ENCODE assay signal across 21 cellular contexts in the genomic region with DNA sequence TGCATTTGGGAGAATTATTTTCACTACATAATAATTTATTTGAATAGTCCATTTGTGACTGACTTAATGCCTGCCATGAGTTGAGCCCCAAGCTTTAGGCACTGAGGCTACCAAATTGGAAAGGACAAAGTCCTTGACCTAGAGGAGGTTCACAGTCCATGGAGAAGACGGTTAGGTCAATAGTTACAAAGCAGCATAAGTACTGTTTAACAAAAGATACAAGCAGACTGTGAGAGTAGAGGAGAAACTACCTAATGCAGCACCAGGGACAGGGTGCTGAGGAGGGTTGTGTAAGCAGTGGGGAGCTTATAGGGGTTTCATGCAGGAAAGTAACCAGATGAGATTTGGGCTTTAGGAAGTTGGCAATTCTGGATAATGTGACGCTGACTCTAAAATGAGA.
DNase-seq lines count a peak whose midpoint lies in the region; ATAC-seq, FAIRE-seq and TF ChIP-seq lines count a peak whose summit lies in the region.
"Had no signal": no experiment of that assay in that cellular context is flagged by ENCODE, and none has a peak within 500 bp of the region (broad histone marks: within the 10 kb centered on the region; RNA-seq: fewer than 3 reads in every experiment).

No MANE protein-coding gene starts in this region.

- no peak for TF ChIP-seq CTCF in GM23338 (conservative IDR thresholded peaks at IDR 0.05; ENCODE audit: low read depth in 2 of 2)
- TF ChIP-seq CTCF in IMR-90 (conservative IDR thresholded peaks at IDR 0.05; ENCODE audit: low read depth, low read length): no peak
- TF ChIP-seq CTCF in HepG2 (CRISPR knock-in tag; IDR thresholded peaks at IDR 0.05): no peak
- TF ChIP-seq CTCF in tibial nerve (IDR thresholded peaks at IDR 0.05): no peak

- peaks cover 4 to 15% of the 10 kb centered on the region in 2 experiments for H3K79me1 ChIP-seq in IMR-90 (ENCODE audit: low read depth in 1 of 2, low read length in 2 of 2)

- no peaks in the 10 kb centered on the region for H3F3A ChIP-seq in GM23338 (replicated peaks; ENCODE audit: low read depth)

- no peaks in the 10 kb centered on the region for H3K4me1 Mint-ChIP-seq in GM23338
- peaks cover 9% of the 10 kb centered on the region for H3K4me1 Mint-ChIP-seq in activated naive CD8-positive, alpha-beta T cell treated with anti-CD3 and anti-CD28 coated beads, Interleukin-2, amount 50 U/mL, for 24 hours

- no peak overlapping the region for H3K27ac Mint-ChIP-seq in GM23338
- no peak overlapping the region for H3K27ac Mint-ChIP-seq in activated naive CD8-positive, alpha-beta T cell treated with anti-CD3 and anti-CD28 coated beads, Interleukin-2, amount 50 U/mL, for 24 hours
- H3K27ac Mint-ChIP-seq: CD14-positive monocyte; CD8-positive, alpha-beta T cell; HFFc6; IgD-negative memory B cell had no signal

- H3K79me2 ChIP-seq in GM23338 (replicated peaks; ENCODE audit: insufficient read depth): no peaks in the 10 kb centered on the region
- H3K79me2 ChIP-seq in HepG2 (ENCODE audit: insufficient read depth, low read length): no peaks in the 10 kb centered on the region

- H3K4me1 ChIP-seq in GM23338 (ENCODE audit: insufficient read depth): no peaks in the 10 kb centered on the region
- H3K4me1 ChIP-seq in IMR-90 (ENCODE audit: control insufficient read depth, insufficient read depth, low read length): peaks cover 2% of the 10 kb centered on the region; the same call in 1 of the 2 replicates
- H3K4me1 ChIP-seq in HepG2 (ENCODE audit: insufficient read depth, low read length): peaks cover 53% of the 10 kb centered on the region
- H3K4me1 ChIP-seq in small intestine (ENCODE audit: control insufficient read depth in 2 of 2, insufficient read depth in 1 of 2, low read depth in 1 of 2, low read length in 1 of 2): peaks cover 3 to 5% of the 10 kb centered on the region in 2 donors
- peaks cover 0 to 8% (median 0%) of the 10 kb centered on the region in 4 donors for H3K4me1 ChIP-seq in tibial nerve
- H3K4me1 ChIP-seq: HAP-1 had no signal

- in situ Hi-C loops in IMR-90 (cut with MboI; ENCODE audit: low sequenced_read_pairs): no loop called here
- in situ Hi-C loops in HepG2 (cut with HindIII; ENCODE audit: extremely low pct_ligation_motif_present, low pct_unique_long_range_greater_than_20kb): no loop called here

- no peak overlapping the region for H2BK20ac ChIP-seq in IMR-90 (ENCODE audit: low read depth, low read length)

- H3K27me3 Mint-ChIP-seq in GM23338 (ENCODE audit: insufficient read depth, low read depth, poor library complexity): no peaks in the 10 kb centered on the region
- no peaks in the 10 kb centered on the region for H3K27me3 Mint-ChIP-seq in activated naive CD8-positive, alpha-beta T cell treated with anti-CD3 and anti-CD28 coated beads, Interleukin-2, amount 50 U/mL, for 24 hours
- H3K27me3 Mint-ChIP-seq: IgD-negative memory B cell had no signal

- no peaks in the 10 kb centered on the region for H3K9me2 ChIP-seq in GM23338 (ENCODE audit: insufficient read depth)

- TF ChIP-seq RAD21 in IMR-90 (IDR thresholded peaks at IDR 0.05; ENCODE audit: low read length): no peak
- TF ChIP-seq RAD21 in HepG2 (CRISPR knock-in tag; IDR thresholded peaks at IDR 0.05): no peak

- H3K18ac ChIP-seq in IMR-90 (ENCODE audit: low read depth, low read length): no peak overlapping the region; the same call in 1 of the 2 replicates

- no peak overlapping the region for H4K91ac ChIP-seq in IMR-90 (ENCODE audit: insufficient read depth, low read depth, low read length)

- WGBS in IMR-90 (ENCODE audit: extremely low coverage in 2 of 2, insufficient read length in 1 of 2), 2 experiments: no CpG with 5 or more reads among the region's 2 CpGs
- WGBS in HepG2 (ENCODE audit: low lambda C conversion rate): 44% methylated on average over 2 of the region's 2 CpGs
- WGBS in small intestine, 3 donors: 52 to 77% (median 59%) methylated on average over 2 of the region's 2 CpGs
- WGBS in tibial nerve, 2 donors: 81 to 89% methylated on average over 2 of the region's 2 CpGs

- no peak overlapping the region for H3K23ac ChIP-seq in IMR-90 (ENCODE audit: low read depth, low read length)

- no peak overlapping the region for H2AK5ac ChIP-seq in IMR-90 (ENCODE audit: low read depth, low read length)

- no peak overlapping the region for H3K4me2 ChIP-seq in GM23338
- no peak overlapping the region for H3K4me2 ChIP-seq in IMR-90 (ENCODE audit: low read depth, low read length)
- peak overlapping the region; percentile 19; the same call in 1 of the 2 replicates for H3K4me2 ChIP-seq in HepG2 (ENCODE audit: low read depth, low read length)
- H3K4me2 ChIP-seq: A549, KMS-11 had no signal

- BruUV-seq in IMR-90 (replicated peaks; lab: Mats Ljungman, UMichigan): no TSS peak
- no TSS peak for BruUV-seq in HepG2 (replicated peaks; lab: Mats Ljungman, UMichigan)

- H3K27ac ChIP-seq in GM23338 (ENCODE audit: low read depth) (no peak overlapping the region), IMR-90 (ENCODE audit: insufficient read depth, low read length) (no peak overlapping the region), HepG2 (ENCODE audit: extremely low read length, insufficient read depth, low read length) (peak overlapping the region; percentile 63), small intestine (ENCODE audit: low read depth in 1 of 2, low read length in 1 of 2) (no peak overlapping the region), tibial nerve (no peak overlapping the region)
- H3K27ac ChIP-seq: A549, HL-60, KMS-11 had no signal

- CTCF ChIA-PET in IMR-90 (lab: Yijun Ruan, JAX): no interaction called here
- CTCF ChIA-PET in HepG2 (lab: Yijun Ruan, JAX; ENCODE audit: low intra/inter-chr PET ratio, low total read pairs): no interaction called here

- no peak overlapping the region for H3K4me3 Mint-ChIP-seq in GM23338
- H3K4me3 Mint-ChIP-seq in activated naive CD8-positive, alpha-beta T cell treated with anti-CD3 and anti-CD28 coated beads, Interleukin-2, amount 50 U/mL, for 24 hours: no peak overlapping the region
- H3K4me3 Mint-ChIP-seq: CD14-positive monocyte; CD8-positive, alpha-beta T cell; HFFc6; IgD-negative memory B cell had no signal

- H4K20me1 ChIP-seq in GM23338 (replicated peaks; ENCODE audit: insufficient read depth): no peaks in the 10 kb centered on the region
- H4K20me1 ChIP-seq in IMR-90 (ENCODE audit: insufficient read depth, low read length): no peaks in the 10 kb centered on the region
- H4K20me1 ChIP-seq in HepG2 (ENCODE audit: insufficient read depth, low read length): no peaks in the 10 kb centered on the region

- H2BK120ac ChIP-seq in IMR-90 (ENCODE audit: low read depth, low read length): no peak overlapping the region

- no peak overlapping the region for H2BK15ac ChIP-seq in IMR-90 (ENCODE audit: low read depth, low read length)

- TF ChIP-seq EP300 in HepG2 (IDR thresholded peaks at IDR 0.05; ENCODE audit: low read depth in 2 of 2, low read length in 2 of 2): peak; percentile 44 to 72; a peak in 1 of 4 replicates
- TF ChIP-seq EP300 in HepG2 (CRISPR knock-in tag; IDR thresholded peaks at IDR 0.05; ENCODE audit: borderline replicate concordance): no peak
- TF ChIP-seq EP300 in tibial nerve (IDR thresholded peaks at IDR 0.05): no peak

- H3K9me3 ChIP-seq in IMR-90 (ENCODE audit: control insufficient read depth, insufficient read depth, low read length) (no peaks in the 10 kb centered on the region), HepG2 (ENCODE audit: low read length) (no peaks in the 10 kb centered on the region), small intestine (ENCODE audit: control insufficient read depth, low read depth) (no peaks in the 10 kb centered on the region), tibial nerve (no peaks in the 10 kb centered on the region)
- H3K9me3 ChIP-seq: A549, HAP-1 had no signal

- H3K4me3 ChIP-seq in GM23338 (no peak overlapping the region), IMR-90 (ENCODE audit: insufficient read depth, low read depth, low read length) (no peak overlapping the region), HepG2 (replicated peaks in 1 of 3; ENCODE audit: insufficient read depth in 1 of 3, low read depth in 2 of 3, low read length in 3 of 3) (no peak overlapping the region), small intestine (ENCODE audit: low read depth in 1 of 2, low read length in 2 of 2) (no peak overlapping the region), tibial nerve (no peak overlapping the region)
- H3K4me3 ChIP-seq: A549, HAP-1 had no signal

- peak; percentile 55 for ATAC-seq in GM23338
- ATAC-seq in IMR-90 (ENCODE audit: low read depth): no peak
- ATAC-seq in HepG2: peak; percentile 90
- no peak for ATAC-seq in GM18517 (IDR thresholded peaks at IDR 0.05; ENCODE audit: unreplicated experiment)
- ATAC-seq in activated naive CD8-positive, alpha-beta T cell treated with anti-CD3 and anti-CD28 coated beads, Interleukin-2, amount 50 U/mL, for 24 hours: no peak
- ATAC-seq: A549; CD8-positive, alpha-beta T cell had no signal

- H3K56ac ChIP-seq in IMR-90 (ENCODE audit: extremely low read depth, insufficient read depth, low read length): no peak overlapping the region

- 0 out of 2 replicates have a peak overlapping the region, but pooled peaks have one; percentile 20 for H3K14ac ChIP-seq in IMR-90 (replicated peaks; ENCODE audit: low read depth, low read length)

- no peaks in the 10 kb centered on the region for H3K36me3 Mint-ChIP-seq in GM23338 (ENCODE audit: low read depth)
- H3K36me3 Mint-ChIP-seq in activated naive CD8-positive, alpha-beta T cell treated with anti-CD3 and anti-CD28 coated beads, Interleukin-2, amount 50 U/mL, for 24 hours (ENCODE audit: low read depth): no peaks in the 10 kb centered on the region

- dilution Hi-C loops in IMR-90 (cut with HindIII; ENCODE audit: low sequenced_read_pairs, unreplicated experiment): no loop called here

- POLR2A ChIA-PET in IMR-90 (lab: Charles Lee; ENCODE audit: unreplicated experiment): no interaction called here
- POLR2A ChIA-PET in HepG2 (lab: Yijun Ruan, JAX): no interaction called here

- FAIRE-seq in HepG2 (lab: Jason Lieb, UNC) (peak; percentile 92), small intestine (lab: Jason Lieb, UNC) (no peak)
- FAIRE-seq: A549, D721Med had no signal

- H2AFZ ChIP-seq in GM23338: no peak overlapping the region
- H2AFZ ChIP-seq in IMR-90 (replicated peaks; ENCODE audit: low read length, poor library complexity): no peak overlapping the region
- H2AFZ ChIP-seq in HepG2 (ENCODE audit: low read length): no peak overlapping the region

- TF ChIP-seq POLR2A in IMR-90 (IDR thresholded peaks at IDR 0.05; ENCODE audit: low read depth, low read length): no peak
- no peak for TF ChIP-seq POLR2A in HepG2 (IDR thresholded peaks at IDR 0.05; ENCODE audit: insufficient read depth in 1 of 2, low read depth in 2 of 2, low read length in 2 of 2)
- TF ChIP-seq POLR2A in tibial nerve (IDR thresholded peaks at IDR 0.05): no peak

- H4K5ac ChIP-seq in IMR-90 (ENCODE audit: low read depth, low read length): no peak overlapping the region

- no peak overlapping the region for H2BK5ac ChIP-seq in IMR-90 (ENCODE audit: low read depth, low read length, poor library complexity, severe bottlenecking)

- intact Hi-C loops in IMR-90 (cut with micrococcal nuclease) (no loop called here), HepG2 (cut with micrococcal nuclease; ENCODE audit: unreplicated experiment) (loop anchor here (1.0 kb wide), 1 partner anchor 27 kb away; no protein-coding TSS in a partner anchor)

- peaks cover 7% of the 10 kb centered on the region for H3K9me1 ChIP-seq in IMR-90 (ENCODE audit: insufficient read depth, low read length)

- H3K9ac ChIP-seq in IMR-90 (ENCODE audit: low read depth, low read length) (no peak overlapping the region), HepG2 (ENCODE audit: insufficient read depth, low read depth, low read length) (no peak overlapping the region)
- H3K9ac ChIP-seq: KMS-11 had no signal

- no peak overlapping the region for H2AK9ac ChIP-seq in IMR-90 (replicated peaks; ENCODE audit: low read depth, low read length, poor library complexity)

- H4K8ac ChIP-seq in IMR-90 (ENCODE audit: low read depth in 2 of 2, low read length in 2 of 2): no peak overlapping the region

- no peaks in the 10 kb centered on the region for H3K27me3 ChIP-seq in GM23338 (ENCODE audit: insufficient read depth)
- no peaks in the 10 kb centered on the region for H3K27me3 ChIP-seq in IMR-90 (ENCODE audit: control insufficient read depth, insufficient read depth, low read length)
- H3K27me3 ChIP-seq in HepG2 (ENCODE audit: control insufficient read depth in 1 of 2, insufficient read depth in 2 of 2, low read length in 2 of 2): no peaks in the 10 kb centered on the region
- H3K27me3 ChIP-seq in small intestine (ENCODE audit: control insufficient read depth in 2 of 2, insufficient read depth in 2 of 2, low read length in 2 of 2): no peaks in the 10 kb centered on the region
- H3K27me3 ChIP-seq in tibial nerve: no peaks in the 10 kb centered on the region

- no peaks in the 10 kb centered on the region for H3K9me3 Mint-ChIP-seq in GM23338
- no peaks in the 10 kb centered on the region for H3K9me3 Mint-ChIP-seq in activated naive CD8-positive, alpha-beta T cell treated with anti-CD3 and anti-CD28 coated beads, Interleukin-2, amount 50 U/mL, for 24 hours
- H3K9me3 Mint-ChIP-seq: CD14-positive monocyte; CD8-positive, alpha-beta T cell; HFFc6 had no signal

- H3K36me3 ChIP-seq in GM23338 (ENCODE audit: insufficient read depth) (no peaks in the 10 kb centered on the region), IMR-90 (ENCODE audit: control insufficient read depth, insufficient read depth, low read length) (no peaks in the 10 kb centered on the region), HepG2 (replicated peaks in 1 of 2; ENCODE audit: control insufficient read depth in 1 of 2, insufficient read depth in 2 of 2, low read length in 2 of 2) (no peaks in the 10 kb centered on the region), small intestine (ENCODE audit: control insufficient read depth in 2 of 2, insufficient read depth in 2 of 2, low read length in 2 of 2) (no peaks in the 10 kb centered on the region), tibial nerve (peaks cover 0 to 6% (median 0%) of the 10 kb centered on the region in 3 donors)
- H3K36me3 ChIP-seq: HAP-1 had no signal

- DNase-seq in GM23338 (ENCODE audit: low spot score) (no peak), IMR-90 (no peak), HepG2 (ENCODE audit: low spot score) (peak; percentile 63), small intestine (peak; percentile 37), tibial nerve (ENCODE audit: low spot score in 2 of 2) (no peak)
- DNase-seq in activated CD4-positive, alpha-beta T cell treated with anti-CD3 and anti-CD28 coated beads, Interleukin-2, amount 50 U/mL, for 4 hours: no peak
- no peak for DNase-seq in activated naive CD8-positive, alpha-beta T cell treated with anti-CD3 and anti-CD28 coated beads, Interleukin-2, amount 50 U/mL, for 24 hours
- DNase-seq: CD8-positive, alpha-beta T cell; COR-L47; DMS153; GF-D8; GOT3; HFFc6 had no signal

- H3K4ac ChIP-seq in IMR-90 (ENCODE audit: low read depth, low read length): no peak overlapping the region

Comparison
In these comparisons a context has a peak if more than half of its experiments do, and no peak if none do; other contexts are left out.
1. ATAC-seq: peak in GM23338 (single experiment) and HepG2 (single experiment); none in IMR-90 (single experiment), GM18517 (single experiment) and activated naive CD8-positive, alpha-beta T cell treated with anti-CD3 and anti-CD28 coated beads, Interleukin-2, amount 50 U/mL, for 24 hours (single experiment).
2. DNase-seq: peak in HepG2 (single experiment) and small intestine (single experiment); none in GM23338 (single experiment), IMR-90 (single experiment), activated CD4-positive, alpha-beta T cell treated with anti-CD3 and anti-CD28 coated beads, Interleukin-2, amount 50 U/mL, for 4 hours (0 of 2), activated naive CD8-positive, alpha-beta T cell treated with anti-CD3 and anti-CD28 coated beads, Interleukin-2, amount 50 U/mL, for 24 hours (single experiment) and tibial nerve (0 of 2).